1 cellular context compared by ENCODE assay signal in genomic region chr7:55018361-55019328, GRCh38.
TF ChIP-seq lines count a peak whose summit lies in the region.

EGFR (plus strand) TSS chr7:55019017; CDS start chr7:55019278, 261 bp downstream.

TF ChIP-seq in HEK293, 187 proteins besides CTCF, POLR2A, EP300 and RAD21 (continued from another document and continues in another):
- no peak for TF ChIP-seq AEBP2 (tag by site-specific recombination; IDR thresholded peaks at IDR 0.05; ENCODE audit: borderline replicate concordance)
- no peak for TF ChIP-seq ZBTB7A (tag by site-specific recombination; IDR thresholded peaks at IDR 0.05; ENCODE audit: low read depth)
- TF ChIP-seq KLF17 (tag by site-specific recombination; IDR thresholded peaks at IDR 0.05) = no peak
- no peak for TF ChIP-seq ZNF843 (tag by site-specific recombination; IDR thresholded peaks at IDR 0.05)
- TF ChIP-seq ZNF302 (tag by site-specific recombination; IDR thresholded peaks at IDR 0.05; ENCODE audit: low read depth) = no peak
- TF ChIP-seq SCRT2 (tag by site-specific recombination; IDR thresholded peaks at IDR 0.05) = no peak
- peak; percentile 21; the same call in 1 of the 2 replicates for TF ChIP-seq ZBTB20 (tag by site-specific recombination; IDR thresholded peaks at IDR 0.05)
- peak; percentile 75 for TF ChIP-seq PATZ1 (tag by site-specific recombination; IDR thresholded peaks at IDR 0.05)
- no peak for TF ChIP-seq ZNF274 (IDR thresholded peaks at IDR 0.05; ENCODE audit: low read length)
- no peak for TF ChIP-seq ZNF274 (tag by site-specific recombination; IDR thresholded peaks at IDR 0.05; ENCODE audit: borderline replicate concordance)
- TF ChIP-seq ZNF174 (tag by site-specific recombination; IDR thresholded peaks at IDR 0.05) = no peak
- no peak for TF ChIP-seq ZNF785 (tag by site-specific recombination; IDR thresholded peaks at IDR 0.05)
- TF ChIP-seq ZNF529 (tag by site-specific recombination; IDR thresholded peaks at IDR 0.05; ENCODE audit: insufficient replicate concordance) = no peak
- TF ChIP-seq ZBTB49 (tag by site-specific recombination; IDR thresholded peaks at IDR 0.05; ENCODE audit: low read depth) = no peak
- TF ChIP-seq ZNF747 (tag by site-specific recombination; IDR thresholded peaks at IDR 0.05) = no peak
- TF ChIP-seq GLI2 (tag by site-specific recombination; IDR thresholded peaks at IDR 0.05; ENCODE audit: borderline replicate concordance, low read depth) = no peak
- no peak for TF ChIP-seq ZNF701 (tag by site-specific recombination; IDR thresholded peaks at IDR 0.05)
- no peak for TF ChIP-seq BCL11A (tag by site-specific recombination; IDR thresholded peaks at IDR 0.05; ENCODE audit: low read depth)
- TF ChIP-seq ZNF692 (tag by site-specific recombination; IDR thresholded peaks at IDR 0.05) = no peak
- no peak for TF ChIP-seq ZNF404 (tag by site-specific recombination; IDR thresholded peaks at IDR 0.05)
- no peak for TF ChIP-seq ZBTB48 (tag by site-specific recombination; IDR thresholded peaks at IDR 0.05)
- peak; percentile 73 for TF ChIP-seq GLIS2 (tag by site-specific recombination; IDR thresholded peaks at IDR 0.05)
- no peak for TF ChIP-seq ZFP37 (tag by site-specific recombination; IDR thresholded peaks at IDR 0.05)
- TF ChIP-seq ZNF324 (tag by site-specific recombination; IDR thresholded peaks at IDR 0.05) = no peak
- TF ChIP-seq ZNF670 (tag by site-specific recombination; IDR thresholded peaks at IDR 0.05; ENCODE audit: low read depth) = no peak
- no peak for TF ChIP-seq ZNF266 (tag by site-specific recombination; IDR thresholded peaks at IDR 0.05; ENCODE audit: low read depth)
- TF ChIP-seq ZNF580 (tag by site-specific recombination; IDR thresholded peaks at IDR 0.05) = no peak
- TF ChIP-seq ZNF558 (tag by site-specific recombination; IDR thresholded peaks at IDR 0.05) = no peak
- no peak for TF ChIP-seq PRDM6 (tag by site-specific recombination; IDR thresholded peaks at IDR 0.05)
- TF ChIP-seq SP3 (tag by site-specific recombination; IDR thresholded peaks at IDR 0.05) = peak; percentile 77
- TF ChIP-seq PRDM2 (tag by site-specific recombination; IDR thresholded peaks at IDR 0.05; ENCODE audit: borderline replicate concordance) = no peak
- TF ChIP-seq ZNF394 (tag by site-specific recombination; IDR thresholded peaks at IDR 0.05; ENCODE audit: borderline replicate concordance) = no peak
- no peak for TF ChIP-seq ZNF2 (tag by site-specific recombination; IDR thresholded peaks at IDR 0.05)
- TF ChIP-seq ZNF362 (tag by site-specific recombination; IDR thresholded peaks at IDR 0.05) = no peak
- TF ChIP-seq SALL2 (tag by site-specific recombination; IDR thresholded peaks at IDR 0.05; ENCODE audit: borderline replicate concordance) = no peak
- TF ChIP-seq ZNF837 (tag by site-specific recombination; IDR thresholded peaks at IDR 0.05) = no peak
- TF ChIP-seq ZSCAN4 (tag by site-specific recombination; IDR thresholded peaks at IDR 0.05) = no peak
- no peak for TF ChIP-seq PRDM1 (tag by site-specific recombination; IDR thresholded peaks at IDR 0.05)
- TF ChIP-seq ZNF560 (tag by site-specific recombination; IDR thresholded peaks at IDR 0.05; ENCODE audit: borderline replicate concordance) = no peak
- no peak for TF ChIP-seq ZNF214 (tag by site-specific recombination; IDR thresholded peaks at IDR 0.05; ENCODE audit: borderline replicate concordance)
- TF ChIP-seq IKZF3 (tag by site-specific recombination; IDR thresholded peaks at IDR 0.05) = peak; percentile 20; the same call in 1 of the 2 replicates
- TF ChIP-seq OSR2 (tag by site-specific recombination; IDR thresholded peaks at IDR 0.05) = no peak
- no peak for TF ChIP-seq ZNF155 (tag by site-specific recombination; IDR thresholded peaks at IDR 0.05)
- TF ChIP-seq ZNF624 (tag by site-specific recombination; IDR thresholded peaks at IDR 0.05) = no peak
- TF ChIP-seq ZNF626 (tag by site-specific recombination; IDR thresholded peaks at IDR 0.05) = no peak
- no peak for TF ChIP-seq ZNF16 (tag by site-specific recombination; IDR thresholded peaks at IDR 0.05; ENCODE audit: low read depth)
- no peak for TF ChIP-seq ZNF10 (tag by site-specific recombination; IDR thresholded peaks at IDR 0.05)
- TF ChIP-seq HOXD13 (CRISPR knock-in tag; IDR thresholded peaks at IDR 0.05; ENCODE audit: borderline replicate concordance) = no peak
